In genomic region chr9:129278391-129279237, GRCh38 we compare ENCODE assay signal across 9 cellular contexts.
DNase-seq lines count a peak whose midpoint lies in the region; ATAC-seq and TF ChIP-seq lines count a peak whose summit lies in the region.
"Had no signal": no experiment of that assay in that cellular context is flagged by ENCODE, and none has a peak within 500 bp of the region (broad histone marks: within the 10 kb centered on the region; RNA-seq: fewer than 3 reads in every experiment).

No MANE protein-coding gene starts in this region.

- H3K27me3 ChIP-seq in left ventricle myocardium inferior (ENCODE audit: low read depth): peaks cover 7% of the 10 kb centered on the region
- H3K27me3 ChIP-seq in PC-9 (ENCODE audit: insufficient read depth, low read depth): no peaks in the 10 kb centered on the region
- H3K27me3 ChIP-seq in kidney epithelial cell (ENCODE audit: control insufficient read depth, insufficient read depth, low read length): no peaks in the 10 kb centered on the region
- H3K27me3 ChIP-seq in aorta (ENCODE audit: control insufficient read depth in 1 of 2, insufficient read depth in 2 of 2, low read length in 1 of 2): no peaks in the 10 kb centered on the region

- H3K36me3 ChIP-seq in left ventricle myocardium inferior (no peaks in the 10 kb centered on the region), PC-9 (ENCODE audit: low read depth) (no peaks in the 10 kb centered on the region), kidney epithelial cell (ENCODE audit: control insufficient read depth, insufficient read depth, low read length) (no peaks in the 10 kb centered on the region), aorta (ENCODE audit: control insufficient read depth in 1 of 2, insufficient read depth in 2 of 2, low read length in 1 of 2) (no peaks in the 10 kb centered on the region)

- TF ChIP-seq CTCF in left ventricle myocardium inferior (IDR thresholded peaks at IDR 0.05; ENCODE audit: borderline replicate concordance): no peak
- TF ChIP-seq CTCF in PC-9 (conservative IDR thresholded peaks at IDR 0.05): no peak
- TF ChIP-seq CTCF in kidney epithelial cell (IDR thresholded peaks at IDR 0.05; ENCODE audit: insufficient read depth, low read length, poor library complexity, severe bottlenecking): no peak

- peaks cover 15% of the 10 kb centered on the region for H3K4me1 ChIP-seq in left ventricle myocardium inferior
- H3K4me1 ChIP-seq in PC-9 (replicated peaks; ENCODE audit: insufficient read depth): peaks cover 51% of the 10 kb centered on the region
- H3K4me1 ChIP-seq in aorta (ENCODE audit: control insufficient read depth in 1 of 2, insufficient read depth in 2 of 2, low read length in 2 of 2): no peaks in the 10 kb centered on the region

- 68 to 74% methylated on average over 16 of the region's 16 CpGs for WGBS in aorta, 2 donors

- POLR2A ChIA-PET in PC-9 (lab: Charles Lee; ENCODE audit: unreplicated experiment): interaction anchor here (0.5 to 0.6 kb wide), 2 partner anchors 101 to 345 kb away, joined by 3 to 9 read pairs; partner anchors contain the start of gene IER5L

- CTCF ChIA-PET in PC-9 (lab: Charles Lee): interaction anchor here (0.6 to 1.6 kb wide), 3 partner anchors 101 to 317 kb away, joined by 4 to 9 read pairs (median 5); partner anchors contain the start of gene IER5L

- no peak overlapping the region for H3K4me3 ChIP-seq in left ventricle myocardium inferior
- peak overlapping the region; percentile 58; the same call in 1 of the 2 replicates for H3K4me3 ChIP-seq in PC-9
- H3K4me3 ChIP-seq in kidney epithelial cell (ENCODE audit: low read depth, low read length): no peak overlapping the region
- H3K4me3 ChIP-seq in aorta (ENCODE audit: low read length in 2 of 2): no peak overlapping the region

- ATAC-seq in left ventricle myocardium superior: no peak
- ATAC-seq in aorta (ENCODE audit: low FRiP score): no peak
- no peak for ATAC-seq in HG03571 (IDR thresholded peaks at IDR 0.05; ENCODE audit: unreplicated experiment)
- no peak for ATAC-seq in GM21717 (IDR thresholded peaks at IDR 0.05; ENCODE audit: unreplicated experiment)
- no peak for ATAC-seq in GM18907 (IDR thresholded peaks at IDR 0.05; ENCODE audit: unreplicated experiment)

- H3K79me2 ChIP-seq in PC-9 (ENCODE audit: low read depth): no peaks in the 10 kb centered on the region

- H3K27ac ChIP-seq in left ventricle myocardium inferior (replicated peaks) (no peak overlapping the region), PC-9 (peak overlapping the region; percentile 79), aorta (ENCODE audit: low read depth in 1 of 2, low read length in 2 of 2) (no peak overlapping the region)

- peak; percentile 12 for DNase-seq in left ventricle myocardium inferior
- no peak for DNase-seq in left ventricle myocardium superior
- DNase-seq in PC-9: peak; percentile 86 to 97
- DNase-seq in kidney epithelial cell (ENCODE audit: low read depth): peak; percentile 34
- peak; percentile 31 to 72 for DNase-seq in aorta
- DNase-seq: foreskin fibroblast had no signal

- peak overlapping the region; percentile 57 for H2AFZ ChIP-seq in PC-9

- no peaks in the 10 kb centered on the region for H3K9me2 ChIP-seq in PC-9 (ENCODE audit: insufficient read depth)

- BruUV-seq in PC-9 (replicated peaks; lab: Mats Ljungman, UMichigan): no TSS peak

- H3K4me2 ChIP-seq in PC-9: peak overlapping the region; percentile 72

- intact Hi-C loops in left ventricle myocardium inferior (cut with micrococcal nuclease): no loop called here
- intact Hi-C loops in left ventricle myocardium superior (cut with micrococcal nuclease): no loop called here
- intact Hi-C loops in PC-9 (cut with micrococcal nuclease; ENCODE audit: unreplicated experiment): loop anchor here (1.0 to 5.0 kb wide), 6 partner anchors 51 to 289 kb away; no protein-coding TSS in a partner anchor
- intact Hi-C loops in aorta (cut with DNase I): no loop called here

- H3F3A ChIP-seq in PC-9 (ENCODE audit: insufficient read depth, low read depth): peaks cover 39% of the 10 kb centered on the region

- H3K9me3 ChIP-seq in left ventricle myocardium inferior (replicated peaks) (no peaks in the 10 kb centered on the region), PC-9 (ENCODE audit: insufficient read depth, low read depth) (no peaks in the 10 kb centered on the region), aorta (ENCODE audit: control insufficient read depth, low read length) (no peaks in the 10 kb centered on the region)

- H4K20me1 ChIP-seq in PC-9 (ENCODE audit: insufficient read depth): no peaks in the 10 kb centered on the region
